8 cellular contexts compared by ENCODE assay signal in genomic region chr2:11830708-11831301, GRCh38.
A peak's percentile ranks its signal among the peaks of the same experiment; 100 is the strongest.
DNase-seq lines count a peak whose midpoint lies in the region; ATAC-seq and TF ChIP-seq lines count a peak whose summit lies in the region.

No MANE protein-coding gene starts in this region.

- peak overlapping the region; percentile 44 for H3K27ac Mint-ChIP-seq in activated CD8-positive, alpha-beta memory T cell treated with anti-CD3 and anti-CD28 coated beads, Interleukin-2, amount 10 ng/mL, durations not matched to agents 7 days and 5 days
- peak overlapping the region; percentile 84 for H3K27ac Mint-ChIP-seq in activated naive CD8-positive, alpha-beta T cell treated with anti-CD3 and anti-CD28 coated beads, Interleukin-2, amount 50 U/mL, for 24 hours

- peaks cover 2% of the 10 kb centered on the region for H3K9me3 Mint-ChIP-seq in activated CD8-positive, alpha-beta memory T cell treated with anti-CD3 and anti-CD28 coated beads, Interleukin-2, amount 10 ng/mL, durations not matched to agents 7 days and 5 days (ENCODE audit: low read depth)
- peaks cover 13% of the 10 kb centered on the region for H3K9me3 Mint-ChIP-seq in activated naive CD8-positive, alpha-beta T cell treated with anti-CD3 and anti-CD28 coated beads, Interleukin-2, amount 50 U/mL, for 24 hours

- H3K27me3 Mint-ChIP-seq in activated CD8-positive, alpha-beta memory T cell treated with anti-CD3 and anti-CD28 coated beads, Interleukin-2, amount 10 ng/mL, durations not matched to agents 7 days and 5 days, result peaks cover 52% of the 10 kb centered on the region
- H3K27me3 Mint-ChIP-seq in activated naive CD8-positive, alpha-beta T cell treated with anti-CD3 and anti-CD28 coated beads, Interleukin-2, amount 50 U/mL, for 24 hours, result peaks cover 4% of the 10 kb centered on the region

- CTCF ChIA-PET in activated CD8-positive, alpha-beta memory T cell treated with anti-CD3 and anti-CD28 coated beads, Interleukin-2, amount 10 ng/mL, durations not matched to agents 7 days and 5 days (lab: Charles Lee), result interaction anchor here (2.8 to 4.5 kb wide), 2 partner anchors 886 to 1176 kb away, joined by 15 read pairs; partner anchors contain the start of gene TRIB2

- H3K36me3 ChIP-seq in lower lobe of right lung (peaks cover 16% of the 10 kb centered on the region), tibial nerve (peaks cover 0 to 14% (median 0%) of the 10 kb centered on the region in 3 donors)

- H3K27ac ChIP-seq in lower lobe of right lung (peak overlapping the region; percentile 86), tibial nerve (peak overlapping the region in 3 of 4 donors; percentile 41 to 80 (median 75))

- TF ChIP-seq EP300 in tibial nerve (IDR thresholded peaks at IDR 0.05), result no peak

- H3K9me3 ChIP-seq in lower lobe of right lung (peaks cover 5% of the 10 kb centered on the region), tibial nerve (peaks cover 0 to 8% (median 0%) of the 10 kb centered on the region in 4 donors)

- no peak for DNase-seq in activated CD8-positive, alpha-beta memory T cell treated with anti-CD3 and anti-CD28 coated beads, Interleukin-2, amount 10 ng/mL, durations not matched to agents 7 days and 5 days
- DNase-seq in activated CD8-positive, alpha-beta memory T cell treated with anti-CD3 and anti-CD28 coated beads, Interleukin-2, amount 50 U/mL, for 4 hours, result no peak
- no peak for DNase-seq in activated naive CD8-positive, alpha-beta T cell treated with anti-CD3 and anti-CD28 coated beads, Interleukin-2, amount 50 U/mL, for 24 hours
- DNase-seq in lower lobe of right lung (no peak), tibial nerve (ENCODE audit: low spot score in 2 of 2) (no peak)

- TF ChIP-seq CTCF in lower lobe of right lung (IDR thresholded peaks at IDR 0.05) (no peak), tibial nerve (IDR thresholded peaks at IDR 0.05) (no peak)

- WGBS in tibial nerve, 2 donors, result 39 to 45% methylated on average over 7 of the region's 7 CpGs

- peaks cover 18% of the 10 kb centered on the region for H3K36me3 Mint-ChIP-seq in activated CD8-positive, alpha-beta memory T cell treated with anti-CD3 and anti-CD28 coated beads, Interleukin-2, amount 10 ng/mL, durations not matched to agents 7 days and 5 days
- H3K36me3 Mint-ChIP-seq in activated naive CD8-positive, alpha-beta T cell treated with anti-CD3 and anti-CD28 coated beads, Interleukin-2, amount 50 U/mL, for 24 hours (ENCODE audit: low read depth), result peaks cover 5% of the 10 kb centered on the region

- H3K4me3 ChIP-seq in lower lobe of right lung (peak overlapping the region; percentile 39), tibial nerve (peak overlapping the region in 3 of 4 donors; percentile 9 to 40 (median 19))

- ATAC-seq in activated CD8-positive, alpha-beta memory T cell treated with anti-CD3 and anti-CD28 coated beads, Interleukin-2, amount 10 ng/mL, durations not matched to agents 7 days and 5 days, result no peak
- no peak for ATAC-seq in activated naive CD8-positive, alpha-beta T cell treated with anti-CD3 and anti-CD28 coated beads, Interleukin-2, amount 50 U/mL, for 24 hours
- no peak for ATAC-seq in lower lobe of right lung
- ATAC-seq in HG03342 (IDR thresholded peaks at IDR 0.05; ENCODE audit: unreplicated experiment), result no peak
- no peak for ATAC-seq in HG03439 (IDR thresholded peaks at IDR 0.05; ENCODE audit: unreplicated experiment)
- no peak for ATAC-seq in HG03469 (IDR thresholded peaks at IDR 0.05; ENCODE audit: unreplicated experiment)

- intact Hi-C loops in lower lobe of right lung (cut with DNase I), result no loop called here

- no peak for TF ChIP-seq POLR2A in tibial nerve (IDR thresholded peaks at IDR 0.05)

- H3K4me1 ChIP-seq in lower lobe of right lung (peaks cover 26% of the 10 kb centered on the region), tibial nerve (peaks cover 0 to 30% (median 18%) of the 10 kb centered on the region in 4 donors)

- peak overlapping the region; percentile 45 for H3K4me3 Mint-ChIP-seq in activated CD8-positive, alpha-beta memory T cell treated with anti-CD3 and anti-CD28 coated beads, Interleukin-2, amount 10 ng/mL, durations not matched to agents 7 days and 5 days
- peak overlapping the region; percentile 74 for H3K4me3 Mint-ChIP-seq in activated naive CD8-positive, alpha-beta T cell treated with anti-CD3 and anti-CD28 coated beads, Interleukin-2, amount 50 U/mL, for 24 hours

- no peaks in the 10 kb centered on the region for H3K27me3 ChIP-seq in lower lobe of right lung (ENCODE audit: low read depth)
- no peaks in the 10 kb centered on the region for H3K27me3 ChIP-seq in tibial nerve

- peaks cover 36% of the 10 kb centered on the region for H3K4me1 Mint-ChIP-seq in activated CD8-positive, alpha-beta memory T cell treated with anti-CD3 and anti-CD28 coated beads, Interleukin-2, amount 10 ng/mL, durations not matched to agents 7 days and 5 days
- H3K4me1 Mint-ChIP-seq in activated naive CD8-positive, alpha-beta T cell treated with anti-CD3 and anti-CD28 coated beads, Interleukin-2, amount 50 U/mL, for 24 hours, result peaks cover 65% of the 10 kb centered on the region
